In genomic region chr18:65343571-65343970, GRCh38 we compare ENCODE assay signal across 27 cellular contexts.
"Had no signal": no experiment of that assay in that cellular context is flagged by ENCODE, and none has a peak within 500 bp of the region (broad histone marks: within the 10 kb centered on the region; RNA-seq: fewer than 3 reads in every experiment).

No MANE protein-coding gene starts in this region.

- H3K36me3 ChIP-seq: neural progenitor cell, ovary, right lobe of liver, sigmoid colon, stomach, thoracic aorta, thyroid gland, tibial nerve, upper lobe of left lung, vagina had no signal

- ATAC-seq: naive thymus-derived CD8-positive, alpha-beta T cell; natural killer cell treated with Interleukin-12 subunit alpha and Interleukin-12 subunit beta and Interleukin-15 and Interleukin-18, amount 100 ng/mL, for 72 hours; psoas muscle; right cardiac atrium; right lobe of liver; stimulated activated effector memory CD8-positive, alpha-beta T cell treated with anti-CD3 and anti-CD28 coated beads, Interleukin-12 subunit alpha, Interleukin-12 subunit beta, amount 100 ng/mL, for 72 hours; stimulated activated naive B cell treated with anti-CD40 and anti-IgM and Interleukin-4, amounts not matched to agents 10 μg/mL and 1 μg/mL and 100 μg/mL, for 72 hours had no signal

- H3K4me3 ChIP-seq: neural progenitor cell, ovary, psoas muscle, right lobe of liver, sigmoid colon, stomach, thoracic aorta, thyroid gland, tibial nerve, upper lobe of left lung, vagina had no signal

- H3K9ac ChIP-seq: neural progenitor cell, parathyroid adenoma had no signal

- H3K27me3 ChIP-seq: neural progenitor cell, ovary, right lobe of liver, sigmoid colon, stomach, thyroid gland, tibial nerve, upper lobe of left lung, vagina had no signal

- H3K4me1 Mint-ChIP-seq: naive thymus-derived CD8-positive, alpha-beta T cell; stimulated activated effector memory CD8-positive, alpha-beta T cell treated with anti-CD3 and anti-CD28 coated beads, Interleukin-12 subunit alpha, Interleukin-12 subunit beta, amount 100 ng/mL, for 72 hours; stimulated activated naive B cell treated with anti-CD40 and anti-IgM and Interleukin-4, amounts not matched to agents 10 μg/mL and 1 μg/mL and 100 μg/mL, for 72 hours had no signal

- H2AFZ ChIP-seq: neural progenitor cell, parathyroid adenoma had no signal

- H3K4me2 ChIP-seq: neural progenitor cell had no signal

- H3K9me3 ChIP-seq: ovary, right lobe of liver, sigmoid colon, thoracic aorta, thyroid gland, upper lobe of left lung, vagina had no signal

- H3K27me3 Mint-ChIP-seq: naive thymus-derived CD8-positive, alpha-beta T cell; natural killer cell treated with Interleukin-12 subunit alpha and Interleukin-12 subunit beta and Interleukin-15 and Interleukin-18, amount 100 ng/mL, for 72 hours; progenitor cell of endocrine pancreas; stimulated activated naive B cell treated with anti-CD40 and anti-IgM and Interleukin-4, amounts not matched to agents 10 μg/mL and 1 μg/mL and 100 μg/mL, for 72 hours; stimulated activated naive CD8-positive, alpha-beta T cell treated with anti-CD3 and anti-CD28 coated beads, Interleukin-15, Interleukin-2, amounts not matched to agents 100 ng/mL and 50 ng/mL, for 24 hours had no signal

- H3K36me3 Mint-ChIP-seq: naive thymus-derived CD8-positive, alpha-beta T cell; neural progenitor cell; stimulated activated effector memory CD8-positive, alpha-beta T cell treated with anti-CD3 and anti-CD28 coated beads, Interleukin-12 subunit alpha, Interleukin-12 subunit beta, amount 100 ng/mL, for 72 hours; stimulated activated naive B cell treated with anti-CD40 and anti-IgM and Interleukin-4, amounts not matched to agents 10 μg/mL and 1 μg/mL and 100 μg/mL, for 72 hours had no signal

- DNase-seq: naive thymus-derived CD8-positive, alpha-beta T cell; occipital lobe; ovary; posterior cingulate gyrus; psoas muscle; right cardiac atrium; right lobe of liver; sigmoid colon; small intestine; stimulated activated CD4-positive, alpha-beta T cell treated with anti-CD3 and anti-CD28 coated beads, Interleukin-15, amount 100 ng/mL, for 24 hours; stimulated activated CD4-positive, alpha-beta T cell treated with anti-CD3 and anti-CD28 coated beads, Interleukin-2, amount 100 ng/mL, for 24 hours; stimulated activated CD4-positive, alpha-beta T cell treated with anti-CD3 and anti-CD28 coated beads, Interleukin-2, amount 100 ng/mL, for 48 hours; stimulated activated CD4-positive, alpha-beta T cell treated with anti-CD3 and anti-CD28 coated beads, Interleukin-4, amount 100 ng/mL, for 24 hours; stimulated activated naive B cell treated with anti-CD40 and anti-IgM and Interleukin-4, amounts not matched to agents 10 μg/mL and 1 μg/mL and 100 μg/mL, for 72 hours; stimulated activated naive CD4-positive, alpha-beta T cell treated with Interleukin-2 at 50 U/mL for 16 hours; stomach; thyroid gland; upper lobe of left lung had no signal

- H3K4me1 ChIP-seq: neural progenitor cell, parathyroid adenoma, psoas muscle, right lobe of liver, sigmoid colon, stomach, thyroid gland, tibial nerve, upper lobe of left lung, vagina had no signal

- H3K4me3 Mint-ChIP-seq: naive thymus-derived CD8-positive, alpha-beta T cell; natural killer cell treated with Interleukin-12 subunit alpha and Interleukin-12 subunit beta and Interleukin-15 and Interleukin-18, amount 100 ng/mL, for 72 hours; neural progenitor cell; stimulated activated effector memory CD8-positive, alpha-beta T cell treated with anti-CD3 and anti-CD28 coated beads, Interleukin-12 subunit alpha, Interleukin-12 subunit beta, amount 100 ng/mL, for 72 hours; stimulated activated naive B cell treated with anti-CD40 and anti-IgM and Interleukin-4, amounts not matched to agents 10 μg/mL and 1 μg/mL and 100 μg/mL, for 72 hours; stimulated activated naive CD8-positive, alpha-beta T cell treated with anti-CD3 and anti-CD28 coated beads, Interleukin-15, Interleukin-2, amounts not matched to agents 100 ng/mL and 50 ng/mL, for 24 hours had no signal

- H3K27ac Mint-ChIP-seq: naive thymus-derived CD8-positive, alpha-beta T cell; natural killer cell treated with Interleukin-12 subunit alpha and Interleukin-12 subunit beta and Interleukin-15 and Interleukin-18, amount 100 ng/mL, for 72 hours; neural progenitor cell; progenitor cell of endocrine pancreas; stimulated activated effector memory CD8-positive, alpha-beta T cell treated with anti-CD3 and anti-CD28 coated beads, Interleukin-12 subunit alpha, Interleukin-12 subunit beta, amount 100 ng/mL, for 72 hours; stimulated activated naive B cell treated with anti-CD40 and anti-IgM and Interleukin-4, amounts not matched to agents 10 μg/mL and 1 μg/mL and 100 μg/mL, for 72 hours; stimulated activated naive CD8-positive, alpha-beta T cell treated with anti-CD3 and anti-CD28 coated beads, Interleukin-15, Interleukin-2, amounts not matched to agents 100 ng/mL and 50 ng/mL, for 24 hours had no signal

- H3K79me2 ChIP-seq: parathyroid adenoma had no signal

- H3K27ac ChIP-seq: neural progenitor cell, ovary, parathyroid adenoma, psoas muscle, right lobe of liver, sigmoid colon, stomach, thoracic aorta, thyroid gland, tibial nerve, upper lobe of left lung, vagina had no signal
